In genomic region chr10:117273980-117274379, GRCh38 we compare ENCODE assay signal across 28 cellular contexts. TPM values are rescaled to one million over a fixed set of nuclear protein-coding genes. Genes with fewer than 3 reads are reported as not detected.
"Had no signal": no experiment of that assay in that cellular context is flagged by ENCODE, and none has a peak within 500 bp of the region (broad histone marks: within the 10 kb centered on the region; RNA-seq: fewer than 3 reads in every experiment).

No MANE protein-coding gene starts in this region.

- H3K9me3 ChIP-seq: gastrocnemius medialis, heart right ventricle, left lung, lower lobe of right lung, mucosa of descending colon had no signal

- H3K27me3 ChIP-seq: gastrocnemius medialis, heart right ventricle, left lung had no signal

- H3K27ac ChIP-seq: coronary artery, epithelial cell of prostate, gastrocnemius medialis, heart right ventricle, left lung, lower lobe of right lung had no signal

- H3K36me3 ChIP-seq: gastrocnemius medialis, heart right ventricle, left lung, lower lobe of right lung had no signal

- DNase-seq: effector CD8-positive, alpha-beta T cell; effector memory CD8-positive, alpha-beta T cell; endodermal cell; foreskin melanocyte; gastrocnemius medialis; glutamatergic neuron; head of caudate nucleus; heart right ventricle; hippocampal formation; left colon; left lung; left ventricle myocardium superior; lower lobe of right lung; mesenchymal stem cell; mucosa of descending colon; naive B cell had no signal

- H3K4me1 ChIP-seq: gastrocnemius medialis, heart right ventricle, left lung, lower lobe of right lung had no signal

- ATAC-seq: effector memory CD8-positive, alpha-beta T cell; esophagus mucosa; gastrocnemius medialis; heart right ventricle; left lung; left ventricle myocardium superior; mucosa of descending colon had no signal

- FAIRE-seq: colon, endometrium, islet of Langerhans, keratinocyte had no signal

- H3K4me3 ChIP-seq: coronary artery, gastrocnemius medialis, heart right ventricle, left lung, lower lobe of right lung, mucosa of descending colon had no signal

RNA-seq across cellular contexts. Expression of gene SLC18A2, which starts 33.1 kb away (rescaled TPM):
- total RNA-seq: dermis microvascular lymphatic vessel endothelial cell, glomerular endothelial cell, lung microvascular endothelial cell, myocyte had no signal
- polyA plus RNA-seq: fibroblast of lung, keratinocyte had no signal
